10 cellular contexts compared by ENCODE assay signal in the genomic region with DNA sequence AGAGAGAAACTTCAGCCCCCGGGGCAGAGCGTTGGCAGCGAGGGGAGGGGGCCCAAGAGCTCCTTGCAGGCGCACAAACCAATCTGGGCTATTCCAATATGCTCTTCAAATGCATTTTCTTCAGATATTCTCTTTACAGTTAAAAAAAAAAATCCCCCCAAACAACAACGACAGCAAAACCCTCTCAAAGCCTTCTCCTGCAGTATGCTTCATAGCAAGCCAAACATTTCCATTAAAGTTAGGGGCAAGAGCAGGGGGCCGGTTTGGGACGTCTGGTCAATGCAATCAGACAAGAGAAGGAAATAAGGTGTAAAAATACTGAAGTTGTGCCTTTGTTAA. TPM values are rescaled to one million over a fixed set of nuclear protein-coding genes. Genes with fewer than 3 reads are reported as not detected.
DNase-seq lines count a peak whose midpoint lies in the region; ATAC-seq, FAIRE-seq and TF ChIP-seq lines count a peak whose summit lies in the region.
"Had no signal": no experiment of that assay in that cellular context is flagged by ENCODE, and none has a peak within 500 bp of the region (broad histone marks: within the 10 kb centered on the region; RNA-seq: fewer than 3 reads in every experiment).

No MANE protein-coding gene starts in this region.

- H3K36me3 ChIP-seq in heart left ventricle (no peaks in the 10 kb centered on the region), vagina (no peaks in the 10 kb centered on the region), osteoblast (ENCODE audit: insufficient read depth, low read length) (no peaks in the 10 kb centered on the region)
- H3K36me3 ChIP-seq in naive thymus-derived CD4-positive, alpha-beta T cell (ENCODE audit: control insufficient read depth in 2 of 3, insufficient read depth in 3 of 3, low read length in 3 of 3): no peaks in the 10 kb centered on the region

- peak overlapping the region in 9 of 10 donors; percentile 12 to 84 (median 66) for H3K4me3 Mint-ChIP-seq in naive thymus-derived CD4-positive, alpha-beta T cell
- H3K4me3 Mint-ChIP-seq: T-helper 1 cell treated with Interleukin-12 subunit alpha and Interleukin-12 subunit beta and Interleukin-4 antibody, amounts not matched to agents 30 μg/mL and 1 μg/mL, for 36 hours had no signal

- WGBS in heart left ventricle, 4 donors: 1 to 6% (median 2%) methylated on average over 7 of the region's 7 CpGs

- H3K4me1 ChIP-seq in heart left ventricle (peaks cover 0 to 13% (median 3%) of the 10 kb centered on the region in 12 donors), vagina (no peaks in the 10 kb centered on the region), osteoblast (ENCODE audit: insufficient read depth, low read length) (no peaks in the 10 kb centered on the region)
- no peaks in the 10 kb centered on the region for H3K4me1 ChIP-seq in naive thymus-derived CD4-positive, alpha-beta T cell (ENCODE audit: control insufficient read depth in 2 of 2, insufficient read depth in 2 of 2, low read length in 2 of 2)

- CTCF ChIA-PET in naive thymus-derived CD4-positive, alpha-beta T cell (lab: Charles Lee): no interaction called here

- no peaks in the 10 kb centered on the region for H4K20me1 ChIP-seq in osteoblast (ENCODE audit: insufficient read depth, low read length)

- intact Hi-C loops in heart left ventricle (cut with DNase I) (no loop called here), left cardiac atrium (cut with DNase I) (no loop called here), vagina (cut with DNase I) (no loop called here)
- intact Hi-C loops in naive thymus-derived CD4-positive, alpha-beta T cell (cut with micrococcal nuclease): no loop called here

- H3K4me3 ChIP-seq in heart left ventricle (peak overlapping the region; percentile 34 to 68 (median 47)), coronary artery (peak overlapping the region; percentile 72), vagina (peak overlapping the region; percentile 25 to 47), osteoblast (ENCODE audit: insufficient read depth, low read length) (no peak overlapping the region)
- no peak overlapping the region for H3K4me3 ChIP-seq in naive thymus-derived CD4-positive, alpha-beta T cell (ENCODE audit: low read length)

- H3K36me3 Mint-ChIP-seq in naive thymus-derived CD4-positive, alpha-beta T cell: no peaks in the 10 kb centered on the region

- ATAC-seq in heart left ventricle (no peak), left cardiac atrium (no peak)
- no peak for ATAC-seq in naive thymus-derived CD4-positive, alpha-beta T cell

- DNase-seq in heart left ventricle: no peak
- no peak for DNase-seq in left cardiac atrium
- DNase-seq in coronary artery (ENCODE audit: low spot score): no peak
- no peak for DNase-seq in naive thymus-derived CD4-positive, alpha-beta T cell
- DNase-seq in vagina (ENCODE audit: extremely low spot score in 2 of 2): no peak
- DNase-seq in osteoblast (ENCODE audit: insufficient read length, low spot score, missing footprints): no peak
- no peak for DNase-seq in GM12892 (ENCODE audit: insufficient read length)
- DNase-seq in ureter (ENCODE audit: low spot score): no peak
- DNase-seq: NCI-H1092 treated with DMSO at 0.1 percent for 48 hours had no signal

- no peak overlapping the region for H2AFZ ChIP-seq in osteoblast (ENCODE audit: low read length)

- peaks cover 0 to 16% (median 9%) of the 10 kb centered on the region in 7 donors for H3K4me1 Mint-ChIP-seq in naive thymus-derived CD4-positive, alpha-beta T cell

- TF ChIP-seq CTCF in heart left ventricle (IDR thresholded peaks at IDR 0.05) (no peak), coronary artery (IDR thresholded peaks at IDR 0.05) (no peak), vagina (IDR thresholded peaks at IDR 0.05) (no peak), osteoblast (IDR thresholded peaks at IDR 0.05; ENCODE audit: extremely low read depth, low read depth, low read length) (no peak)

- POLR2A ChIA-PET in naive thymus-derived CD4-positive, alpha-beta T cell (lab: Charles Lee): no interaction called here

- FAIRE-seq in GM12892 (lab: Jason Lieb, UNC): no peak

- TF ChIP-seq POLR2A in heart left ventricle (IDR thresholded peaks at IDR 0.05): no peak
- TF ChIP-seq POLR2A in vagina (IDR thresholded peaks at IDR 0.05): no peak
- TF ChIP-seq POLR2A in GM12892 (IDR thresholded peaks at IDR 0.05; ENCODE audit: low read depth, low read length): no peak

- peak overlapping the region in 6 of 12 donors; percentile 28 to 72 (median 58) for H3K27ac ChIP-seq in heart left ventricle
- H3K27ac ChIP-seq in coronary artery: no peak overlapping the region
- H3K27ac ChIP-seq in naive thymus-derived CD4-positive, alpha-beta T cell (ENCODE audit: low read depth, low read length): no peak overlapping the region
- no peak overlapping the region for H3K27ac ChIP-seq in vagina
- no peak overlapping the region for H3K27ac ChIP-seq in osteoblast (ENCODE audit: low read depth, low read length)

- H3K9me3 Mint-ChIP-seq in naive thymus-derived CD4-positive, alpha-beta T cell: peaks cover 0 to 3% (median 0%) of the 10 kb centered on the region in 11 donors
- H3K9me3 Mint-ChIP-seq: T-helper 1 cell treated with Interleukin-12 subunit alpha and Interleukin-12 subunit beta and Interleukin-4 antibody, amounts not matched to agents 30 μg/mL and 1 μg/mL, for 36 hours had no signal

- H3K27me3 ChIP-seq in heart left ventricle (peaks cover 9 to 85% (median 20%) of the 10 kb centered on the region in 9 donors), vagina (peaks cover 5% of the 10 kb centered on the region), osteoblast (ENCODE audit: insufficient read depth, low read length) (peaks cover 86% of the 10 kb centered on the region)
- peaks cover 6% of the 10 kb centered on the region in 2 donors for H3K27me3 ChIP-seq in naive thymus-derived CD4-positive, alpha-beta T cell (ENCODE audit: control insufficient read depth in 2 of 2, insufficient read depth in 2 of 2, low read length in 2 of 2)

- no peak overlapping the region for H3K4me2 ChIP-seq in osteoblast (ENCODE audit: insufficient read depth, low read length)

- no peak overlapping the region for H3K27ac Mint-ChIP-seq in naive thymus-derived CD4-positive, alpha-beta T cell
- H3K27ac Mint-ChIP-seq: T-helper 1 cell treated with Interleukin-12 subunit alpha and Interleukin-12 subunit beta and Interleukin-4 antibody, amounts not matched to agents 30 μg/mL and 1 μg/mL, for 36 hours had no signal

- H3K79me2 ChIP-seq in osteoblast (ENCODE audit: insufficient read depth, low read length): no peaks in the 10 kb centered on the region

- H3K9me3 ChIP-seq in heart left ventricle (no peaks in the 10 kb centered on the region), vagina (no peaks in the 10 kb centered on the region), osteoblast (ENCODE audit: low read depth, low read length) (no peaks in the 10 kb centered on the region)
- no peaks in the 10 kb centered on the region for H3K9me3 ChIP-seq in naive thymus-derived CD4-positive, alpha-beta T cell (ENCODE audit: control insufficient read depth in 2 of 3, low read length in 3 of 3)

- peaks cover 79 to 86% (median 79%) of the 10 kb centered on the region in 5 donors for H3K27me3 Mint-ChIP-seq in naive thymus-derived CD4-positive, alpha-beta T cell

RNA-seq across cellular contexts. Expression of gene CTXND1, which starts 0.2 kb away (rescaled TPM):
- total RNA-seq in heart left ventricle (1 to 10 TPM in 7 of 9 donors, under 1 TPM in 2; 0.14 to 9.5 (median 3.4) TPM), left cardiac atrium (1 to 10 TPM in 1 of 2 donors, under 1 TPM in 1; 0.24 to 1.3 TPM), vagina (0.49 TPM), osteoblast (not detected in 2 replicates), ureter (2.5 TPM)
- polyA plus RNA-seq in heart left ventricle: 1 to 10 TPM; 1.1 to 2.9 TPM
- total RNA-seq in naive thymus-derived CD4-positive, alpha-beta T cell: not detected
- not detected for polyA plus RNA-seq in naive thymus-derived CD4-positive, alpha-beta T cell
- polyA plus RNA-seq in GM12892 (2012; ENCODE audit: missing spikeins): 0.04 TPM

Comparison
In these comparisons a context has a peak if more than half of its experiments do, and no peak if none do; other contexts are left out.
1. H3K4me3 ChIP-seq: peak in heart left ventricle (12 of 12), coronary artery (single experiment) and vagina (2 of 2); none in naive thymus-derived CD4-positive, alpha-beta T cell (single experiment) and osteoblast (single experiment).